Comparison of ENCODE assay signal across 27 cellular contexts in the genomic region with DNA sequence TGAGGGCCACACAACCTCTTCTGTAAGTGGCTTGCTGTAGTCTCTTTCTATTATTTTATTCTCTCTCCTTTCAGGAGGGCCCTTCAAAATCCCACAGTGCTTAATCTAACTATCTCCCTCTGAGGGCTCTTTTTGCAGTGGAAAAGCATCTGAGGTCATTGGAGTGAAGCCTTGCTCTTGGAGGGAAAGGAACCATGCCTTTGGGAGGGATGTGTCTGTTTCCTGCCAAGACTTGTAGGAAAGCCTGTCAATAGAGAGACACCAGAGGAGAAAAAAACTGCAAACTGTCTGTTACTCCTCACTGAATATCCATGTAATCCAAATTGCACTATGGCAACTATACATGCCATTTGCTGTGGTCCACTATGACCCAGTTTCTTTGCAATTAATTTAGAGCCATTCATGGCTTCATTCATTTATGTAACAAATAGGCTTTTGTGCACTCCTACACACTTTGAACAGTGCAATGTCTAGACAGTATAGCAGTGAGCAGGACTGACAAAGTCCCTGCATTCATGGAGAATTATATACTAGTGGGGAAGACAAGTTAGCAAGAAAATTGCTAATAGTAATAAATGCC.
"Had no signal": no experiment of that assay in that cellular context is flagged by ENCODE, and none has a peak within 500 bp of the region (broad histone marks: within the 10 kb centered on the region; RNA-seq: fewer than 3 reads in every experiment).

No MANE protein-coding gene starts in this region.

- H3K27ac ChIP-seq: adrenal gland, breast epithelium, SJCRH30 had no signal

- H3K4me3 ChIP-seq: adrenal gland, breast epithelium, K562, SJCRH30 had no signal

- H3K4me1 Mint-ChIP-seq: activated naive CD8-positive, alpha-beta T cell treated with anti-CD3 and anti-CD28 coated beads, Interleukin-2, amount 10 ng/mL, durations not matched to agents 7 days and 5 days had no signal

- H3K27me3 ChIP-seq: adrenal gland, breast epithelium, SJCRH30 had no signal

- DNase-seq: activated CD4-positive, alpha-beta T cell treated with anti-CD3 and anti-CD28 coated beads for 48 hours; activated CD4-positive, alpha-beta T cell treated with anti-CD3 and anti-CD28 coated beads, Interleukin-2, amount 50 U/mL, for 4 hours; activated CD4-positive, CD25-positive, alpha-beta regulatory T cell treated with anti-CD3 and anti-CD28 coated beads, Interleukin-2, amount 50 U/mL, for 72 hours; activated CD8-positive, alpha-beta memory T cell treated with anti-CD3 and anti-CD28 coated beads, Interleukin-2, amount 50 U/mL, for 48 hours; activated CD8-positive, alpha-beta T cell treated with anti-CD3 and anti-CD28 coated beads, Interleukin-2, amount 10 ng/mL, durations not matched to agents 7 days and 5 days; activated naive CD4-positive, alpha-beta T cell treated with anti-CD3 and anti-CD28 coated beads, Interleukin-2, amount 50 U/mL, for 16 hours; activated naive CD8-positive, alpha-beta T cell treated with anti-CD3 and anti-CD28 coated beads, Interleukin-2, amount 10 ng/mL, durations not matched to agents 7 days and 5 days; activated T-cell treated with anti-CD3 and anti-CD28 coated beads, Interleukin-2, amount 50 U/mL, for 1 hour; adrenal gland; anterior cingulate cortex; Kasumi-1; NCI-H1105 treated with DMSO at 0.1 percent for 48 hours; NCI-H1436 treated with DMSO at 0.1 percent for 48 hours; NCI-H187 treated with DMSO at 0.1 percent for 48 hours; NCI-H2081 treated with DMSO at 0.1 percent for 48 hours; NCI-H2171 treated with DMSO at 0.1 percent for 48 hours; NCI-H226; NCI-H526 treated with DMSO at 0.1 percent for 48 hours; NCI-H82; Right ventricle myocardium superior; RPMI8226; SJCRH30 had no signal

- H3K9me3 ChIP-seq: adrenal gland, breast epithelium, SJCRH30 had no signal

- H3K4me3 Mint-ChIP-seq: activated CD8-positive, alpha-beta T cell treated with anti-CD3 and anti-CD28 coated beads, Interleukin-2, amount 10 ng/mL, durations not matched to agents 7 days and 5 days; activated naive CD8-positive, alpha-beta T cell treated with anti-CD3 and anti-CD28 coated beads, Interleukin-2, amount 10 ng/mL, durations not matched to agents 7 days and 5 days; T-helper 1 cell treated with Interleukin-12 subunit alpha and Interleukin-12 subunit beta and Interleukin-4 antibody, amounts not matched to agents 30 μg/mL and 1 μg/mL, for 36 hours; WTC11 had no signal

- H3K27ac Mint-ChIP-seq: activated CD8-positive, alpha-beta T cell treated with anti-CD3 and anti-CD28 coated beads, Interleukin-2, amount 10 ng/mL, durations not matched to agents 7 days and 5 days; activated naive CD8-positive, alpha-beta T cell treated with anti-CD3 and anti-CD28 coated beads, Interleukin-2, amount 10 ng/mL, durations not matched to agents 7 days and 5 days; T-helper 1 cell treated with Interleukin-12 subunit alpha and Interleukin-12 subunit beta and Interleukin-4 antibody, amounts not matched to agents 30 μg/mL and 1 μg/mL, for 36 hours; WTC11 had no signal

- H3K36me3 ChIP-seq: adrenal gland, breast epithelium, SJCRH30 had no signal

- H3K9me3 Mint-ChIP-seq: T-helper 1 cell treated with Interleukin-12 subunit alpha and Interleukin-12 subunit beta and Interleukin-4 antibody, amounts not matched to agents 30 μg/mL and 1 μg/mL, for 36 hours had no signal

- ATAC-seq: activated CD8-positive, alpha-beta T cell treated with anti-CD3 and anti-CD28 coated beads, Interleukin-2, amount 10 ng/mL, durations not matched to agents 7 days and 5 days; K562; SK-N-SH treated with all-trans-retinoic acid at 6 μM for 48 hours; WTC11 had no signal

- H3K4me1 ChIP-seq: adrenal gland, breast epithelium, SJCRH30 had no signal
